Comparison of ENCODE assay signal across 1 cellular context in genomic region chr10:575312-576129, GRCh38.
TF ChIP-seq lines count a peak whose summit lies in the region.

No MANE protein-coding gene starts in this region.

TF ChIP-seq in HepG2, 621 proteins besides CTCF, POLR2A, EP300 and RAD21 (continued from another document):
- no peak for TF ChIP-seq MZF1 (CRISPR knock-in tag; IDR thresholded peaks at IDR 0.05; ENCODE audit: borderline replicate concordance)
